16 cellular contexts compared by ENCODE assay signal in the genomic region with DNA sequence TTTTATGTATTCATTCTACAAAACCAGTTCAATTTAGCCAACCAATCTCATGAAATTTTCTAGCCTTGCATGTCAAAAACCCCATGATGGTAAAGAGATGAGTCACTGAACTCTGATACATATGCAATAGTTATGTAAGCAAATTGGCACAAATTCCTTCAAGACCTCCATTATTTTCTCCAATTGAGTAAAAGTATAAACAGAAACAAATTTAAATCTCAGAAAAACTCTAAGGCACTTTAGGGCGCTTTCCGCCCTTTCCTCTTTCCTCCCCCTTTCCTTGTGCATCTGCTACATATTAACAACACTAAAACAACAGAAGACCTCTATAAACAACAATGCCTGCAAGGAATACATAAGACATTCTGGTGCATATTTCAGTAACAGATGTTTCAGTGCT. TPM values are rescaled to one million over a fixed set of nuclear protein-coding genes. Genes with fewer than 3 reads are reported as not detected.
DNase-seq lines count a peak whose midpoint lies in the region; ATAC-seq and TF ChIP-seq lines count a peak whose summit lies in the region.
"Had no signal": no experiment of that assay in that cellular context is flagged by ENCODE, and none has a peak within 500 bp of the region (broad histone marks: within the 10 kb centered on the region; RNA-seq: fewer than 3 reads in every experiment).

No MANE protein-coding gene starts in this region.

- no peak overlapping the region for H2BK12ac ChIP-seq in mesenchymal stem cell (ENCODE audit: low read length in 2 of 2)

- H3K14ac ChIP-seq in mesenchymal stem cell (ENCODE audit: low read length in 2 of 2): no peak overlapping the region

- peaks cover 31% of the 10 kb centered on the region for H3K79me1 ChIP-seq in mesenchymal stem cell (replicated peaks; ENCODE audit: low read length, poor library complexity, severe bottlenecking)

- no peaks in the 10 kb centered on the region for H3K9me3 Mint-ChIP-seq in GM23338
- no peaks in the 10 kb centered on the region for H3K9me3 Mint-ChIP-seq in endothelial cell (ENCODE audit: unreplicated experiment)
- no peaks in the 10 kb centered on the region for H3K9me3 Mint-ChIP-seq in activated naive CD4-positive, alpha-beta T cell treated with anti-CD3 and anti-CD28 coated beads, Interleukin-2, amount 10 ng/mL, durations not matched to agents 7 days and 5 days
- H3K9me3 Mint-ChIP-seq: activated naive CD4-positive, alpha-beta T cell treated with anti-CD3 and anti-CD28 coated beads for 36 hours; T-helper 2 cell treated with Interferon-gamma antibody and Interleukin-4, amounts not matched to agents 5 μg/mL and 100 μg/mL, for 36 hours had no signal

- no peak overlapping the region for H2AK5ac ChIP-seq in mesenchymal stem cell (ENCODE audit: low read length, severe bottlenecking)

- H4K20me1 ChIP-seq in GM23338 (replicated peaks; ENCODE audit: insufficient read depth): no peaks in the 10 kb centered on the region

- no peak overlapping the region for H3K18ac ChIP-seq in mesenchymal stem cell (ENCODE audit: low read depth in 1 of 2, low read length in 2 of 2)

- H3K9me3 ChIP-seq in mesenchymal stem cell (ENCODE audit: control insufficient read depth, low read length) (no peaks in the 10 kb centered on the region), psoas muscle (no peaks in the 10 kb centered on the region)
- H3K9me3 ChIP-seq: MG63 had no signal

- no peak overlapping the region for H4K8ac ChIP-seq in mesenchymal stem cell (ENCODE audit: low read length)

- peak overlapping the region; percentile 21; the same call in 1 of the 2 replicates for H3K27ac ChIP-seq in GM23338 (ENCODE audit: low read depth)
- H3K27ac ChIP-seq in mesenchymal stem cell (ENCODE audit: low read length, poor library complexity, severe bottlenecking): no peak overlapping the region
- H3K27ac ChIP-seq in psoas muscle: no peak overlapping the region
- H3K27ac ChIP-seq: C4-2B had no signal

- peaks cover 46% of the 10 kb centered on the region for H3K4me1 Mint-ChIP-seq in GM23338
- peaks cover 34% of the 10 kb centered on the region for H3K4me1 Mint-ChIP-seq in endothelial cell (ENCODE audit: unreplicated experiment)
- H3K4me1 Mint-ChIP-seq in activated naive CD4-positive, alpha-beta T cell treated with anti-CD3 and anti-CD28 coated beads, Interleukin-2, amount 10 ng/mL, durations not matched to agents 7 days and 5 days: no peaks in the 10 kb centered on the region

- peak overlapping the region; percentile 49; the same call in 1 of the 2 replicates for H3K4me3 ChIP-seq in GM23338
- H3K4me3 ChIP-seq in mesenchymal stem cell (ENCODE audit: insufficient read depth in 1 of 2, low read depth in 1 of 2, low read length in 2 of 2): no peak overlapping the region
- H3K4me3 ChIP-seq in psoas muscle: no peak overlapping the region
- H3K4me3 ChIP-seq: MG63 had no signal

- H3K4ac ChIP-seq in mesenchymal stem cell (ENCODE audit: low read depth in 1 of 2, low read length in 2 of 2): no peak overlapping the region

- intact Hi-C loops in psoas muscle (cut with DNase I): no loop called here

- H2AFZ ChIP-seq in GM23338 (no peak overlapping the region), mesenchymal stem cell (ENCODE audit: low read depth, low read length) (no peak overlapping the region)

- no peak overlapping the region for H4K91ac ChIP-seq in mesenchymal stem cell (ENCODE audit: low read length)

- no peak overlapping the region; the same call in 1 of the 2 replicates for H3K27ac Mint-ChIP-seq in GM23338
- H3K27ac Mint-ChIP-seq in endothelial cell (ENCODE audit: unreplicated experiment): peak overlapping the region; percentile 89
- H3K27ac Mint-ChIP-seq in activated naive CD4-positive, alpha-beta T cell treated with anti-CD3 and anti-CD28 coated beads, Interleukin-2, amount 10 ng/mL, durations not matched to agents 7 days and 5 days: no peak overlapping the region
- H3K27ac Mint-ChIP-seq: activated naive CD4-positive, alpha-beta T cell treated with anti-CD3 and anti-CD28 coated beads for 36 hours; T-helper 2 cell treated with Interferon-gamma antibody and Interleukin-4, amounts not matched to agents 5 μg/mL and 100 μg/mL, for 36 hours had no signal

- DNase-seq in GM23338 (ENCODE audit: low spot score) (no peak), NCI-H524 treated with DMSO at 0.1 percent for 48 hours (lab: John Stamatoyannopoulos, UW) (peak; percentile 17), endothelial cell (ENCODE audit: low spot score) (no peak), mesenchymal stem cell (peak; percentile 67), psoas muscle (no peak)
- no peak for DNase-seq in activated naive CD4-positive, alpha-beta T cell treated with anti-CD3 and anti-CD28 coated beads, Interleukin-2, amount 10 ng/mL, durations not matched to agents 7 days and 5 days
- DNase-seq: activated CD8-positive, alpha-beta memory T cell treated with anti-CD3 and anti-CD28 coated beads, Interleukin-2, amount 50 U/mL, for 4 hours; activated naive CD4-positive, alpha-beta T cell treated with anti-CD3 and anti-CD28 coated beads for 36 hours; DMS79 treated with DMSO at 0.1 percent for 48 hours; islet precursor cell; MG63; SHP77; substantia nigra had no signal

- H3K4me3 Mint-ChIP-seq in GM23338 (peak overlapping the region; percentile 70; the same call in 2 of the 3 replicates), endothelial cell (ENCODE audit: unreplicated experiment) (peak overlapping the region; percentile 20)
- H3K4me3 Mint-ChIP-seq in activated naive CD4-positive, alpha-beta T cell treated with anti-CD3 and anti-CD28 coated beads, Interleukin-2, amount 10 ng/mL, durations not matched to agents 7 days and 5 days: no peak overlapping the region
- H3K4me3 Mint-ChIP-seq: activated naive CD4-positive, alpha-beta T cell treated with anti-CD3 and anti-CD28 coated beads for 36 hours; T-helper 2 cell treated with Interferon-gamma antibody and Interleukin-4, amounts not matched to agents 5 μg/mL and 100 μg/mL, for 36 hours had no signal

- H3K36me3 Mint-ChIP-seq in GM23338 (ENCODE audit: low read depth) (no peaks in the 10 kb centered on the region), endothelial cell (ENCODE audit: low read depth, unreplicated experiment) (peaks cover 11% of the 10 kb centered on the region)
- no peaks in the 10 kb centered on the region for H3K36me3 Mint-ChIP-seq in activated naive CD4-positive, alpha-beta T cell treated with anti-CD3 and anti-CD28 coated beads, Interleukin-2, amount 10 ng/mL, durations not matched to agents 7 days and 5 days

- no peak for TF ChIP-seq CTCF in GM23338 (conservative IDR thresholded peaks at IDR 0.05; ENCODE audit: low read depth in 2 of 2)
- TF ChIP-seq CTCF in endothelial cell (IDR thresholded peaks at IDR 0.05; ENCODE audit: unreplicated experiment): no peak
- TF ChIP-seq CTCF in psoas muscle (IDR thresholded peaks at IDR 0.05): no peak

- no peak overlapping the region for H3K23ac ChIP-seq in mesenchymal stem cell (ENCODE audit: low read length in 2 of 2)

- H2BK15ac ChIP-seq in mesenchymal stem cell (ENCODE audit: low read depth, poor library complexity, severe bottlenecking): no peak overlapping the region

- H3K4me1 ChIP-seq in GM23338 (ENCODE audit: insufficient read depth) (peaks cover 37% of the 10 kb centered on the region), mesenchymal stem cell (ENCODE audit: control insufficient read depth, insufficient read depth, low read depth, low read length) (peaks cover 1% of the 10 kb centered on the region), psoas muscle (peaks cover 28% of the 10 kb centered on the region)

- H3K27me3 Mint-ChIP-seq in GM23338 (ENCODE audit: insufficient read depth, low read depth, poor library complexity): peaks cover 2% of the 10 kb centered on the region
- H3K27me3 Mint-ChIP-seq in endothelial cell (ENCODE audit: unreplicated experiment): peaks cover 2% of the 10 kb centered on the region
- peaks cover 8% of the 10 kb centered on the region for H3K27me3 Mint-ChIP-seq in activated naive CD4-positive, alpha-beta T cell treated with anti-CD3 and anti-CD28 coated beads, Interleukin-2, amount 10 ng/mL, durations not matched to agents 7 days and 5 days

- 77% methylated on average over 2 of the region's 2 CpGs for WGBS in mesenchymal stem cell
- 98 to 100% (median 98%) methylated on average over 2 of the region's 2 CpGs for WGBS in psoas muscle, 3 donors

- H3K36me3 ChIP-seq in GM23338 (ENCODE audit: insufficient read depth) (no peaks in the 10 kb centered on the region), mesenchymal stem cell (ENCODE audit: control insufficient read depth in 1 of 2, insufficient read depth in 2 of 2, low read depth in 1 of 2, low read length in 2 of 2) (peaks cover 0 to 3% of the 10 kb centered on the region in 2 experiments), psoas muscle (ENCODE audit: insufficient read depth in 1 of 2, low read depth in 1 of 2) (no peaks in the 10 kb centered on the region)

- H3K79me2 ChIP-seq in GM23338 (replicated peaks; ENCODE audit: insufficient read depth): peaks cover 75% of the 10 kb centered on the region

- peak overlapping the region; percentile 69 for H3K4me2 ChIP-seq in GM23338
- H3K4me2 ChIP-seq in mesenchymal stem cell (ENCODE audit: low read length, poor library complexity, severe bottlenecking): no peak overlapping the region

- H2BK5ac ChIP-seq in mesenchymal stem cell (ENCODE audit: low read depth, low read length, poor library complexity, severe bottlenecking): no peak overlapping the region

- no peaks in the 10 kb centered on the region for H3K9me2 ChIP-seq in GM23338 (ENCODE audit: insufficient read depth)

- CTCF ChIA-PET in activated naive CD4-positive, alpha-beta T cell treated with anti-CD3 and anti-CD28 coated beads, Interleukin-2, amount 10 ng/mL, durations not matched to agents 7 days and 5 days (lab: Charles Lee): no interaction called here

- peaks cover 6% of the 10 kb centered on the region; the same call in 1 of the 2 replicates for H3F3A ChIP-seq in GM23338 (replicated peaks; ENCODE audit: low read depth)

- no peaks in the 10 kb centered on the region for H3K27me3 ChIP-seq in GM23338 (ENCODE audit: insufficient read depth)
- no peaks in the 10 kb centered on the region for H3K27me3 ChIP-seq in mesenchymal stem cell (ENCODE audit: control insufficient read depth in 1 of 2, insufficient read depth in 1 of 2, low read length in 2 of 2)
- H3K27me3 ChIP-seq in psoas muscle (ENCODE audit: insufficient read depth in 3 of 3, low read length in 2 of 3): no peaks in the 10 kb centered on the region
- H3K27me3 ChIP-seq: MG63 had no signal

- ATAC-seq in GM23338: no peak
- ATAC-seq in psoas muscle: no peak
- ATAC-seq in HG03521 (IDR thresholded peaks at IDR 0.05; ENCODE audit: unreplicated experiment): no peak

- H3K9ac ChIP-seq in mesenchymal stem cell (ENCODE audit: low read length): no peak overlapping the region

- H2BK120ac ChIP-seq in mesenchymal stem cell (ENCODE audit: low read depth, low read length): no peak overlapping the region

TF ChIP-seq in GM23338, 12 proteins besides CTCF, POLR2A, EP300 and RAD21 (continues in another document):
- no peak for TF ChIP-seq JUNB (IDR thresholded peaks at IDR 0.05; ENCODE audit: unreplicated experiment)

RNA-seq across cellular contexts. Expression of a gene that starts 48.5 kb away (rescaled TPM):
- 28.2 and 32.8 TPM in 2 replicates for total RNA-seq in GM23338 (2014; rRNA removed; shearing (Covaris generic))
- 8.4 and 11.4 TPM in 2 replicates for polyA plus RNA-seq in GM23338 (2016; fragmentation: Nextera tagmentation; extraction: Ambion mirVana)
- 139 TPM for total RNA-seq in endothelial cell (ENCODE audit: unreplicated experiment)
- polyA plus RNA-seq in mesenchymal stem cell (2013, experiment 1 of 2): 34.7 TPM
- polyA plus RNA-seq in mesenchymal stem cell (2013, experiment 2 of 2): 33.3 TPM
- 10 to 100 TPM; 62.0 to 80.2 (median 75.0) TPM for total RNA-seq in psoas muscle
- polyA plus RNA-seq in psoas muscle: 10 to 100 TPM; 17.0 to 75.0 (median 27.7) TPM
- total RNA-seq: activated naive CD4-positive, alpha-beta T cell treated with anti-CD3 and anti-CD28 coated beads for 36 hours had no signal

Comparison
In these comparisons a context has a peak if more than half of its experiments do, and no peak if none do; other contexts are left out.
1. DNase-seq: peak in NCI-H524 treated with DMSO at 0.1 percent for 48 hours (single experiment) and mesenchymal stem cell (single experiment); none in GM23338 (single experiment), endothelial cell (single experiment), psoas muscle (0 of 2) and activated naive CD4-positive, alpha-beta T cell treated with anti-CD3 and anti-CD28 coated beads, Interleukin-2, amount 10 ng/mL, durations not matched to agents 7 days and 5 days (single experiment).